ENCODE assay signal across 12 cellular contexts in genomic region chr6:141252828-141253608, GRCh38.
DNase-seq lines count a peak whose midpoint lies in the region; ATAC-seq and TF ChIP-seq lines count a peak whose summit lies in the region.
"Had no signal": no experiment of that assay in that cellular context is flagged by ENCODE, and none has a peak within 500 bp of the region (broad histone marks: within the 10 kb centered on the region; RNA-seq: fewer than 3 reads in every experiment).

No MANE protein-coding gene starts in this region.

- peak overlapping the region; percentile 62 for H3K4me3 ChIP-seq in adipocyte (ENCODE audit: low read length)

- H3K9me3 ChIP-seq in adipocyte (ENCODE audit: control insufficient read depth, low read length): peaks cover 7% of the 10 kb centered on the region
- H3K9me3 ChIP-seq: Caco-2 had no signal

- in situ Hi-C loops in ACHN (cut with HindIII; ENCODE audit: low pct_ligation_motif_present, low pct_unique_long_range_greater_than_20kb, low sequenced_read_pairs): no loop called here

- ATAC-seq in omental fat pad (ENCODE audit: low FRiP score) (peak; percentile 84), HG03565 (IDR thresholded peaks at IDR 0.05; ENCODE audit: unreplicated experiment) (no peak), GM21825 (IDR thresholded peaks at IDR 0.05; ENCODE audit: unreplicated experiment) (no peak), HG02981 (IDR thresholded peaks at IDR 0.05; ENCODE audit: unreplicated experiment) (no peak)

- TF ChIP-seq CTCF in omental fat pad (IDR thresholded peaks at IDR 0.05): no peak

- H3K4me1 ChIP-seq in adipocyte (ENCODE audit: control insufficient read depth, insufficient read depth, low read length): peaks cover 22% of the 10 kb centered on the region
- H3K4me1 ChIP-seq: Caco-2 had no signal

- DNase-seq in ACHN (peak; percentile 1), adipocyte (ENCODE audit: low read depth) (peak; percentile 42), fibroblast of the conjunctiva (ENCODE audit: low read depth) (peak; percentile 30), omental fat pad (ENCODE audit: low spot score) (no peak), NCI-H69 (lab: John Stamatoyannopoulos, UW) (no peak)
- DNase-seq: Caco-2; effector CD4-positive, alpha-beta T cell; hypothalamus; midbrain had no signal

- H3K27me3 ChIP-seq in adipocyte (replicated peaks; ENCODE audit: control insufficient read depth, insufficient read depth, low read length): no peaks in the 10 kb centered on the region

- H3K36me3 ChIP-seq in adipocyte (ENCODE audit: control insufficient read depth, insufficient read depth, low read length, severe bottlenecking): no peaks in the 10 kb centered on the region

- peak overlapping the region; percentile 76 for H3K9ac ChIP-seq in adipocyte (ENCODE audit: low read length)

Comparison
In these comparisons a context has a peak if more than half of its experiments do, and no peak if none do; other contexts are left out.
1. DNase-seq: peak in ACHN (single experiment), adipocyte (single experiment) and fibroblast of the conjunctiva (single experiment); none in omental fat pad (single experiment) and NCI-H69 (single experiment).